ENCODE assay signal across 1 cellular context in genomic region chr13:74466015-74466414, GRCh38.
TF ChIP-seq lines count a peak whose summit lies in the region.

No MANE protein-coding gene starts in this region.

TF ChIP-seq in GM23338, 12 proteins besides CTCF, POLR2A, EP300 and RAD21 (continued from another document):
- TF ChIP-seq, protein P1, sequence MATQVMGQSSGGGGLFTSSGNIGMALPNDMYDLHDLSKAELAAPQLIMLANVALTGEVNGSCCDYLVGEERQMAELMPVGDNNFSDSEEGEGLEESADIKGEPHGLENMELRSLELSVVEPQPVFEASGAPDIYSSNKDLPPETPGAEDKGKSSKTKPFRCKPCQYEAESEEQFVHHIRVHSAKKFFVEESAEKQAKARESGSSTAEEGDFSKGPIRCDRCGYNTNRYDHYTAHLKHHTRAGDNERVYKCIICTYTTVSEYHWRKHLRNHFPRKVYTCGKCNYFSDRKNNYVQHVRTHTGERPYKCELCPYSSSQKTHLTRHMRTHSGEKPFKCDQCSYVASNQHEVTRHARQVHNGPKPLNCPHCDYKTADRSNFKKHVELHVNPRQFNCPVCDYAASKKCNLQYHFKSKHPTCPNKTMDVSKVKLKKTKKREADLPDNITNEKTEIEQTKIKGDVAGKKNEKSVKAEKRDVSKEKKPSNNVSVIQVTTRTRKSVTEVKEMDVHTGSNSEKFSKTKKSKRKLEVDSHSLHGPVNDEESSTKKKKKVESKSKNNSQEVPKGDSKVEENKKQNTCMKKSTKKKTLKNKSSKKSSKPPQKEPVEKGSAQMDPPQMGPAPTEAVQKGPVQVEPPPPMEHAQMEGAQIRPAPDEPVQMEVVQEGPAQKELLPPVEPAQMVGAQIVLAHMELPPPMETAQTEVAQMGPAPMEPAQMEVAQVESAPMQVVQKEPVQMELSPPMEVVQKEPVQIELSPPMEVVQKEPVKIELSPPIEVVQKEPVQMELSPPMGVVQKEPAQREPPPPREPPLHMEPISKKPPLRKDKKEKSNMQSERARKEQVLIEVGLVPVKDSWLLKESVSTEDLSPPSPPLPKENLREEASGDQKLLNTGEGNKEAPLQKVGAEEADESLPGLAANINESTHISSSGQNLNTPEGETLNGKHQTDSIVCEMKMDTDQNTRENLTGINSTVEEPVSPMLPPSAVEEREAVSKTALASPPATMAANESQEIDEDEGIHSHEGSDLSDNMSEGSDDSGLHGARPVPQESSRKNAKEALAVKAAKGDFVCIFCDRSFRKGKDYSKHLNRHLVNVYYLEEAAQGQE (IDR thresholded peaks at IDR 0.05; ENCODE audit: unreplicated experiment) = no peak
- no peak for TF ChIP-seq CREB1 (CRISPR knock-in tag; IDR thresholded peaks at IDR 0.05; ENCODE audit: low read depth)
- TF ChIP-seq STAT1 (IDR thresholded peaks at IDR 0.05; ENCODE audit: unreplicated experiment) = no peak
- no peak for TF ChIP-seq JUNB (IDR thresholded peaks at IDR 0.05; ENCODE audit: unreplicated experiment)
- TF ChIP-seq NANOG (IDR thresholded peaks at IDR 0.05; ENCODE audit: borderline replicate concordance) = no peak
- no peak for TF ChIP-seq EZH2phosphoT487 (IDR thresholded peaks at IDR 0.05; ENCODE audit: unreplicated experiment)
- TF ChIP-seq EZH2 (IDR thresholded peaks at IDR 0.05; ENCODE audit: low read depth, unreplicated experiment) = no peak
- TF ChIP-seq, protein P2, sequence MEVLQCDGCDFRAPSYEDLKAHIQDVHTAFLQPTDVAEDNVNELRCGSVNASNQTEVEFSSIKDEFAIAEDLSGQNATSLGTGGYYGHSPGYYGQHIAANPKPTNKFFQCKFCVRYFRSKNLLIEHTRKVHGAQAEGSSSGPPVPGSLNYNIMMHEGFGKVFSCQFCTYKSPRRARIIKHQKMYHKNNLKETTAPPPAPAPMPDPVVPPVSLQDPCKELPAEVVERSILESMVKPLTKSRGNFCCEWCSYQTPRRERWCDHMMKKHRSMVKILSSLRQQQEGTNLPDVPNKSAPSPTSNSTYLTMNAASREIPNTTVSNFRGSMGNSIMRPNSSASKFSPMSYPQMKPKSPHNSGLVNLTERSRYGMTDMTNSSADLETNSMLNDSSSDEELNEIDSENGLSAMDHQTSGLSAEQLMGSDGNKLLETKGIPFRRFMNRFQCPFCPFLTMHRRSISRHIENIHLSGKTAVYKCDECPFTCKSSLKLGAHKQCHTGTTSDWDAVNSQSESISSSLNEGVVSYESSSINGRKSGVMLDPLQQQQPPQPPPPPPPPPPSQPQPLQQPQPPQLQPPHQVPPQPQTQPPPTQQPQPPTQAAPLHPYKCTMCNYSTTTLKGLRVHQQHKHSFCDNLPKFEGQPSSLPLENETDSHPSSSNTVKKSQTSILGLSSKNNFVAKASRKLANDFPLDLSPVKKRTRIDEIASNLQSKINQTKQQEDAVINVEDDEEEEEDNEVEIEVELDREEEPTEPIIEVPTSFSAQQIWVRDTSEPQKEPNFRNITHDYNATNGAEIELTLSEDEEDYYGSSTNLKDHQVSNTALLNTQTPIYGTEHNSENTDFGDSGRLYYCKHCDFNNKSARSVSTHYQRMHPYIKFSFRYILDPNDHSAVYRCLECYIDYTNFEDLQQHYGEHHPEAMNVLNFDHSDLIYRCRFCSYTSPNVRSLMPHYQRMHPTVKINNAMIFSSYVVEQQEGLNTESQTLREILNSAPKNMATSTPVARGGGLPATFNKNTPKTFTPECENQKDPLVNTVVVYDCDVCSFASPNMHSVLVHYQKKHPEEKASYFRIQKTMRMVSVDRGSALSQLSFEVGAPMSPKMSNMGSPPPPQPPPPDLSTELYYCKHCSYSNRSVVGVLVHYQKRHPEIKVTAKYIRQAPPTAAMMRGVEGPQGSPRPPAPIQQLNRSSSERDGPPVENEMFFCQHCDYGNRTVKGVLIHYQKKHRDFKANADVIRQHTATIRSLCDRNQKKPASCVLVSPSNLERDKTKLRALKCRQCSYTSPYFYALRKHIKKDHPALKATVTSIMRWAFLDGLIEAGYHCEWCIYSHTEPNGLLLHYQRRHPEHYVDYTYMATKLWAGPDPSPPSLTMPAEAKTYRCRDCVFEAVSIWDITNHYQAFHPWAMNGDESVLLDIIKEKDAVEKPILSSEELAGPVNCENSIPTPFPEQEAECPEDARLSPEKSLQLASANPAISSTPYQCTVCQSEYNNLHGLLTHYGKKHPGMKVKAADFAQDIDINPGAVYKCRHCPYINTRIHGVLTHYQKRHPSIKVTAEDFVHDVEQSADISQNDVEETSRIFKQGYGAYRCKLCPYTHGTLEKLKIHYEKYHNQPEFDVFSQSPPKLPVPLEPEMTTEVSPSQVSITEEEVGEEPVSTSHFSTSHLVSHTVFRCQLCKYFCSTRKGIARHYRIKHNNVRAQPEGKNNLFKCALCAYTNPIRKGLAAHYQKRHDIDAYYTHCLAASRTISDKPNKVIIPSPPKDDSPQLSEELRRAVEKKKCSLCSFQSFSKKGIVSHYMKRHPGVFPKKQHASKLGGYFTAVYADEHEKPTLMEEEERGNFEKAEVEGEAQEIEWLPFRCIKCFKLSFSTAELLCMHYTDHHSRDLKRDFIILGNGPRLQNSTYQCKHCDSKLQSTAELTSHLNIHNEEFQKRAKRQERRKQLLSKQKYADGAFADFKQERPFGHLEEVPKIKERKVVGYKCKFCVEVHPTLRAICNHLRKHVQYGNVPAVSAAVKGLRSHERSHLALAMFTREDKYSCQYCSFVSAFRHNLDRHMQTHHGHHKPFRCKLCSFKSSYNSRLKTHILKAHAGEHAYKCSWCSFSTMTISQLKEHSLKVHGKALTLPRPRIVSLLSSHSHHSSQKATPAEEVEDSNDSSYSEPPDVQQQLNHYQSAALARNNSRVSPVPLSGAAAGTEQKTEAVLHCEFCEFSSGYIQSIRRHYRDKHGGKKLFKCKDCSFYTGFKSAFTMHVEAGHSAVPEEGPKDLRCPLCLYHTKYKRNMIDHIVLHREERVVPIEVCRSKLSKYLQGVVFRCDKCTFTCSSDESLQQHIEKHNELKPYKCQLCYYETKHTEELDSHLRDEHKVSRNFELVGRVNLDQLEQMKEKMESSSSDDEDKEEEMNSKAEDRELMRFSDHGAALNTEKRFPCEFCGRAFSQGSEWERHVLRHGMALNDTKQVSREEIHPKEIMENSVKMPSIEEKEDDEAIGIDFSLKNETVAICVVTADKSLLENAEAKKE (CRISPR knock-in tag; IDR thresholded peaks at IDR 0.05) = no peak
- TF ChIP-seq, protein P3, sequence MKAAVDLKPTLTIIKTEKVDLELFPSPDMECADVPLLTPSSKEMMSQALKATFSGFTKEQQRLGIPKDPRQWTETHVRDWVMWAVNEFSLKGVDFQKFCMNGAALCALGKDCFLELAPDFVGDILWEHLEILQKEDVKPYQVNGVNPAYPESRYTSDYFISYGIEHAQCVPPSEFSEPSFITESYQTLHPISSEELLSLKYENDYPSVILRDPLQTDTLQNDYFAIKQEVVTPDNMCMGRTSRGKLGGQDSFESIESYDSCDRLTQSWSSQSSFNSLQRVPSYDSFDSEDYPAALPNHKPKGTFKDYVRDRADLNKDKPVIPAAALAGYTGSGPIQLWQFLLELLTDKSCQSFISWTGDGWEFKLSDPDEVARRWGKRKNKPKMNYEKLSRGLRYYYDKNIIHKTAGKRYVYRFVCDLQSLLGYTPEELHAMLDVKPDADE (IDR thresholded peaks at IDR 0.05) = no peak
- TF ChIP-seq POLR2AphosphoS5 (IDR thresholded peaks at IDR 0.05; ENCODE audit: low read depth) = no peak
- TF ChIP-seq ZNF331 (CRISPR knock-in tag; IDR thresholded peaks at IDR 0.05; ENCODE audit: low read depth) = no peak
